In genomic region chr13:42991892-42992584, GRCh38 we compare ENCODE assay signal across 8 cellular contexts. TPM values are rescaled to one million over a fixed set of nuclear protein-coding genes. Genes with fewer than 3 reads are reported as not detected.
DNase-seq lines count a peak whose midpoint lies in the region; ATAC-seq and TF ChIP-seq lines count a peak whose summit lies in the region.

A gene with protein sequence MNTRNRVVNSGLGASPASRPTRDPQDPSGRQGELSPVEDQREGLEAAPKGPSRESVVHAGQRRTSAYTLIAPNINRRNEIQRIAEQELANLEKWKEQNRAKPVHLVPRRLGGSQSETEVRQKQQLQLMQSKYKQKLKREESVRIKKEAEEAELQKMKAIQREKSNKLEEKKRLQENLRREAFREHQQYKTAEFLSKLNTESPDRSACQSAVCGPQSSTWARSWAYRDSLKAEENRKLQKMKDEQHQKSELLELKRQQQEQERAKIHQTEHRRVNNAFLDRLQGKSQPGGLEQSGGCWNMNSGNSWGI (minus strand): TSS chr13:42992241. CDS start chr13:42992165, 76 bp downstream.

- H3K4me3 Mint-ChIP-seq in CD14-positive monocyte: peak within 1 kb of the TSS; percentile 88 to 95
- H3K4me3 Mint-ChIP-seq in central memory CD8-positive, alpha-beta T cell: peak within 1 kb of the TSS; percentile 93

- peak within 1 kb of the TSS; percentile 71 for H3K27ac ChIP-seq in layer of hippocampus (ENCODE audit: low read depth, low read length)

- intact Hi-C loops in CD14-positive monocyte (cut with micrococcal nuclease): loop anchor here (10.0 kb wide), 1 partner anchor 53 kb away; no protein-coding TSS in a partner anchor

- ATAC-seq in GM19467 (IDR thresholded peaks at IDR 0.05; ENCODE audit: unreplicated experiment): peak; percentile 65
- ATAC-seq in activated CD4-positive, CD25-positive, alpha-beta regulatory T cell treated with anti-CD3 and anti-CD28 coated beads, Interleukin-2, amount 50 U/mL, for 24 hours: peak; percentile 77 to 82
- peak; percentile 84 for ATAC-seq in central memory CD8-positive, alpha-beta T cell (replicated peaks; ENCODE audit: extremely low read depth, poor library complexity, severe bottlenecking)

- peak within 1 kb of the TSS; percentile 94 to 99 (median 98) for H3K27ac Mint-ChIP-seq in CD14-positive monocyte
- peak within 1 kb of the TSS; percentile 97 for H3K27ac Mint-ChIP-seq in central memory CD8-positive, alpha-beta T cell (ENCODE audit: low read depth)

- peaks cover 46% of the 10 kb centered on the region for H3K4me1 Mint-ChIP-seq in CD14-positive monocyte
- peaks cover 35% of the 10 kb centered on the region for H3K4me1 Mint-ChIP-seq in central memory CD8-positive, alpha-beta T cell

- peaks cover 0 to 3% (median 0%) of the 10 kb centered on the region in 3 donors for H3K27me3 Mint-ChIP-seq in CD14-positive monocyte (ENCODE audit: low read depth in 3 of 3)
- H3K27me3 Mint-ChIP-seq in central memory CD8-positive, alpha-beta T cell: no peaks in the 10 kb centered on the region

- peaks cover 0 to 6% of the 10 kb centered on the region in 2 donors for H3K36me3 Mint-ChIP-seq in CD14-positive monocyte
- peaks cover 13% of the 10 kb centered on the region for H3K36me3 Mint-ChIP-seq in central memory CD8-positive, alpha-beta T cell (ENCODE audit: insufficient read depth)

- H3K9me3 Mint-ChIP-seq in CD14-positive monocyte: peaks cover 0 to 3% (median 0%) of the 10 kb centered on the region in 7 donors
- H3K9me3 Mint-ChIP-seq in central memory CD8-positive, alpha-beta T cell: no peaks in the 10 kb centered on the region

- peak; percentile 66 for DNase-seq in CD14-positive monocyte (ENCODE audit: low spot score)
- peak; percentile 24 for DNase-seq in HK-2 (ENCODE audit: unreplicated experiment)
- DNase-seq in central memory CD8-positive, alpha-beta T cell (ENCODE audit: low spot score in 2 of 2): peak; percentile 50 to 67
- DNase-seq in stimulated activated CD4-positive, alpha-beta T cell treated with anti-CD3 and anti-CD28 coated beads, Interleukin-2, amount 100 ng/mL, for 24 hours: peak; percentile 71 to 74
- no peak for DNase-seq in NCI-H1417 treated with DMSO at 0.1 percent for 48 hours (lab: John Stamatoyannopoulos, UW)

- no peak for TF ChIP-seq CTCF in CD14-positive monocyte (IDR thresholded peaks at IDR 0.05)

- no peaks in the 10 kb centered on the region for H3K27me3 ChIP-seq in layer of hippocampus (ENCODE audit: control insufficient read depth, insufficient read depth, low read length)

RNA-seq across cellular contexts. Expression of the gene that starts here (rescaled TPM):
- 10 to 100 TPM; 16.4 to 19.9 TPM for polyA plus RNA-seq in CD14-positive monocyte
